Comparison of ENCODE assay signal across 17 cellular contexts in the genomic region with DNA sequence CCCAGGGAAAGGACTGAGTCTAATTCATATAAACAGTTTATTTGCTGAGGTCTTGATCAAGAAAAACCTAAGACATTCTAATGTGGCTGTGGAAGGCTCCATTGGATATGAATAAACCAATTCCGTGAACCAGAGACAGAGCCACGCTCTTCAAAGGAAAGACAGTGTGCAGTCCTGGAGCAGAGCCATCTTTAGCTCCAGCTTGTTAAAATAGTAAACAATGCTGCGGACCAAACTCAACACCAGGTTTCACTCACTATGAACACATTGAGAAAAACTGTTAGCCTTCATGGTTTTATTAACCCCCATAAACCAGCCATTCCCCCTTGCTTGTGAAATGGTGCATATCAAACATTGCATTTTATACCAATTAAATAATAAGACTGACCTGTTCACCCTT.
"Had no signal": no experiment of that assay in that cellular context is flagged by ENCODE, and none has a peak within 500 bp of the region (broad histone marks: within the 10 kb centered on the region; RNA-seq: fewer than 3 reads in every experiment).

No MANE protein-coding gene starts in this region.

- DNase-seq: activated CD4-positive, CD25-positive, alpha-beta regulatory T cell; activated T-cell treated with anti-CD3 and anti-CD28 coated beads, Interleukin-2, amount 50 U/mL, for 1 hour; amniotic stem cell; central memory CD4-positive, alpha-beta T cell; cortex of kidney; effector CD8-positive, alpha-beta T cell; heart right ventricle; islet precursor cell; left ventricle myocardium inferior; mesendoderm; ovary; stimulated activated CD4-positive, alpha-beta T cell treated with anti-CD3 and anti-CD28 coated beads, Interleukin-4, amount 100 ng/mL, for 4 hours; stimulated activated naive CD8-positive, alpha-beta T cell treated with anti-CD3 and anti-CD28 coated beads, Interleukin-15, amount 100 ng/mL, for 72 hours had no signal

- H3K36me3 ChIP-seq: heart right ventricle, left ventricle myocardium inferior, ovary, thoracic aorta had no signal

- ATAC-seq: activated naive CD4-positive, alpha-beta T cell treated with anti-CD3 and anti-CD28 coated beads, Interleukin-2, amount 50 U/mL, for 72 hours; body of pancreas; heart right ventricle; stimulated activated naive CD8-positive, alpha-beta T cell treated with anti-CD3 and anti-CD28 coated beads, Interleukin-15, amount 100 ng/mL, for 72 hours had no signal

- H3K27me3 ChIP-seq: body of pancreas, heart right ventricle, ovary had no signal

- H3K27ac ChIP-seq: heart right ventricle, left ventricle myocardium inferior, ovary, skin epidermis, thoracic aorta had no signal

- H3K9me3 ChIP-seq: body of pancreas, heart right ventricle, left ventricle myocardium inferior, ovary, thoracic aorta had no signal

- H3K4me1 ChIP-seq: heart right ventricle, left ventricle myocardium inferior had no signal

- H3K4me3 ChIP-seq: body of pancreas, heart right ventricle, left ventricle myocardium inferior, ovary, skin epidermis, thoracic aorta had no signal
